8 cellular contexts compared by ENCODE assay signal in the genomic region with DNA sequence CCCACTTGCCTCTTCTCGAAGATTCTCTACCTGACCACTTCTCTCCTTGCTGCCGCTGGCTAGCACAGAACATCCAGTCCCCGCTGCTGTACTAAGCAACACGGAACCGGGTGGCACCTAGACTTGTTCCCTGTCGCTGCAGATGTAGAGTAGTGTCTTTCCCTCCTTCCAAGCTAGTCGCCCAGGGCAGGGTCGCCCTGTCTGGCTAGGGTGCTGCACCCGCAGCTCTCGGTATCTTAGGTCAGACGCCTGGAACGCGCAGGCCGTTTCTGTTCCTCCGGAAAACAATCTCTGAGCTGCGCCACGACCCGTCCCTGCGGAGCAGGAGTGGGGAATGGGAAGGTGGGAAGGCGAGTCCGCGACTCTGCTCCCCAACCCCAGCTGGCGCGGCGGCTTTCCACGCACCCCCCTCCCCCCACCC. TPM values are rescaled to one million over a fixed set of nuclear protein-coding genes. Genes with fewer than 3 reads are reported as not detected.
DNase-seq lines count a peak whose midpoint lies in the region; ATAC-seq and TF ChIP-seq lines count a peak whose summit lies in the region.

No MANE protein-coding gene starts in this region.

- 0 out of 2 replicates have a peak, but pooled peaks cover 5% of the 10 kb centered on the region for H3F3A ChIP-seq in SU-DHL-6 (ENCODE audit: insufficient read depth)

- no CpG with 5 or more reads among the region's 26 CpGs for WGBS in neuronal stem cell (ENCODE audit: extremely low coverage in 2 of 2, insufficient read length in 2 of 2, insufficient replicate concordance in 1 of 2), 2 donors

- H2AFZ ChIP-seq in SU-DHL-6 (ENCODE audit: low read depth, low read length, severe bottlenecking) (peak overlapping the region; percentile 90), neuronal stem cell (ENCODE audit: low read length) (peak overlapping the region; percentile 99)

- H2BK5ac ChIP-seq in neuronal stem cell (ENCODE audit: low read length), result peak overlapping the region; percentile 97

- ATAC-seq in esophagus mucosa, result peak; percentile 23

- no peak overlapping the region for H4K8ac ChIP-seq in neuronal stem cell (ENCODE audit: low read depth, low read length)

- no peak for TF ChIP-seq CTCF in SU-DHL-6 (IDR thresholded peaks at IDR 0.05; ENCODE audit: insufficient read depth, low read length, poor library complexity, severe bottlenecking)

- no peak overlapping the region for H2BK12ac ChIP-seq in neuronal stem cell (ENCODE audit: low read length)

- H4K20me1 ChIP-seq in SU-DHL-6 (ENCODE audit: low read depth, low read length), result no peaks in the 10 kb centered on the region

- H3K14ac ChIP-seq in neuronal stem cell (ENCODE audit: low read length), result peak overlapping the region; percentile 3

- no peak overlapping the region for H3K27ac ChIP-seq in SU-DHL-6 (ENCODE audit: low read depth, low read length)
- H3K27ac ChIP-seq in neuronal stem cell (replicated peaks; ENCODE audit: low read length), result peak overlapping the region; percentile 93

- no peak overlapping the region for H2BK120ac ChIP-seq in neuronal stem cell (ENCODE audit: low read depth, low read length)

- H3K4ac ChIP-seq in neuronal stem cell (ENCODE audit: low read length), result no peak overlapping the region

- H3K9me3 ChIP-seq in SU-DHL-6 (ENCODE audit: insufficient read depth, low read length) (no peaks in the 10 kb centered on the region), neuronal stem cell (replicated peaks in 1 of 2; ENCODE audit: control insufficient read depth in 2 of 2, insufficient read depth in 1 of 2, low read depth in 1 of 2, low read length in 2 of 2) (no peaks in the 10 kb centered on the region)

- H3K79me2 ChIP-seq in SU-DHL-6 (ENCODE audit: insufficient read depth, low read length), result no peaks in the 10 kb centered on the region

- H3K4me3 ChIP-seq in SU-DHL-6 (ENCODE audit: insufficient read depth, low read length, poor library complexity, severe bottlenecking) (peak overlapping the region; percentile 62), neuronal stem cell (ENCODE audit: low read length in 2 of 2) (peak overlapping the region; percentile 96 to 98)

- peak overlapping the region; percentile 54 for H3K9ac ChIP-seq in SU-DHL-6 (ENCODE audit: low read length)
- H3K9ac ChIP-seq in neuronal stem cell (ENCODE audit: low read depth, low read length, poor library complexity), result peak overlapping the region; percentile 93

- peak overlapping the region; percentile 60 for H2BK15ac ChIP-seq in neuronal stem cell (ENCODE audit: low read length)

- H3K23ac ChIP-seq in neuronal stem cell (ENCODE audit: low read depth, low read length, poor library complexity), result peak overlapping the region; percentile 62

- no peak overlapping the region for H2AK5ac ChIP-seq in neuronal stem cell (ENCODE audit: low read depth, low read length)

- no peaks in the 10 kb centered on the region for H3K9me2 ChIP-seq in SU-DHL-6 (replicated peaks; ENCODE audit: insufficient read depth, low read length)

- H3K18ac ChIP-seq in neuronal stem cell (ENCODE audit: low read length), result peak overlapping the region; percentile 93

- H3K79me1 ChIP-seq in neuronal stem cell (ENCODE audit: low read depth, low read length), result peaks cover 12% of the 10 kb centered on the region

- peaks cover 32 to 34% of the 10 kb centered on the region in 2 donors for H3K4me1 ChIP-seq in neuronal stem cell (ENCODE audit: control insufficient read depth in 2 of 2, insufficient read depth in 1 of 2, low read depth in 1 of 2, low read length in 2 of 2)

- H4K91ac ChIP-seq in neuronal stem cell (ENCODE audit: low read depth, low read length, poor library complexity), result no peak overlapping the region

- H3K4me2 ChIP-seq in SU-DHL-6 (ENCODE audit: low read depth, low read length, poor library complexity, severe bottlenecking), result peak overlapping the region; percentile 74
- H3K4me2 ChIP-seq in neuronal stem cell (ENCODE audit: insufficient read depth, low read length, poor library complexity, severe bottlenecking), result peak overlapping the region; percentile 99

- peak; percentile 46 for DNase-seq in activated CD4-positive, CD25-positive, alpha-beta regulatory T cell treated with anti-CD3 and anti-CD28 coated beads, Interleukin-2, amount 50 U/mL, for 72 hours
- no peak for DNase-seq in activated CD4-positive, CD25-positive, alpha-beta regulatory T cell (lab: John Stamatoyannopoulos, UW)
- DNase-seq in neuronal stem cell (ENCODE audit: low spot score) (no peak), NCI-H2171 treated with DMSO at 0.1 percent for 48 hours (lab: John Stamatoyannopoulos, UW) (no peak), iPS-NIHi11 (ENCODE audit: low spot score) (no peak), kidney glomerular epithelial cell (lab: John Stamatoyannopoulos, UW) (no peak)

- H3K36me3 ChIP-seq in SU-DHL-6 (ENCODE audit: low read length), result no peaks in the 10 kb centered on the region
- H3K36me3 ChIP-seq in neuronal stem cell (replicated peaks in 1 of 2; ENCODE audit: control insufficient read depth in 2 of 2, insufficient read depth in 2 of 2, low read length in 2 of 2), result peaks cover 13 to 28% of the 10 kb centered on the region in 2 donors

- H3K27me3 ChIP-seq in SU-DHL-6 (ENCODE audit: low read length) (no peaks in the 10 kb centered on the region; the same call in 1 of the 2 replicates), neuronal stem cell (ENCODE audit: control insufficient read depth in 3 of 3, insufficient read depth in 3 of 3, low read depth in 1 of 3, low read length in 3 of 3) (peaks cover 0 to 9% (median 0%) of the 10 kb centered on the region in 3 experiments)

RNA-seq across cellular contexts. Expression of a gene that starts 0.8 kb away (rescaled TPM):
- 24.7 TPM for total RNA-seq in esophagus mucosa
- 9.8 TPM for polyA plus RNA-seq in neuronal stem cell (2013, experiment 1 of 2)
- 10.7 TPM for polyA plus RNA-seq in neuronal stem cell (2013, experiment 2 of 2)

RNA-seq across cellular contexts. Expression of a gene that starts 6.9 kb away (rescaled TPM):
- 68.1 TPM for total RNA-seq in esophagus mucosa
- 51.8 TPM for polyA plus RNA-seq in neuronal stem cell (2013, experiment 1 of 2)
- 51.5 TPM for polyA plus RNA-seq in neuronal stem cell (2013, experiment 2 of 2)

RNA-seq across cellular contexts. Expression of a gene that starts 21.4 kb away (rescaled TPM):
- 12.1 TPM for total RNA-seq in esophagus mucosa
- 15.5 TPM for polyA plus RNA-seq in neuronal stem cell (2013, experiment 1 of 2)
- 14.9 TPM for polyA plus RNA-seq in neuronal stem cell (2013, experiment 2 of 2)
